1 cellular context compared by ENCODE assay signal in the genomic region with DNA sequence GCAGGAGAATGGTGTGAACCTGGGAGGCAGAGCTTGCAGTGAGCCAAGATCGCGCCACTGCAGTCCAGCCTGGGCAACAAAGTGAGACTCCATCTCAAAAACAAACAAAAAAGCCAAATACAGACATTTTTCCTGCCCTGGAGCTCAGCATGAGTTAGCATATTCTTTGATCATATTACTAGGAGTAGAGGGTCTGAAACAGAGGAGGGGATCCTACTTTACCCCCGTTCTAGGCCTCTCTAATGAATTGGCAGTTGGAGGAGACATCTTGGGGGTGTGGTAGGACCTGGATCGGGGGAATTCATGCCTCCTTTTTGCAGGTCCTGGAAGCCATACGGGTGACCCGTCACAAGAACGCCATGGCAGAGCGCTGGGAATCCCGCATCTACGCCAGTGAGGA.
TF ChIP-seq lines count a peak whose summit lies in the region.

No MANE protein-coding gene starts in this region.

TF ChIP-seq in SK-N-SH, 30 proteins besides CTCF, POLR2A, EP300 and RAD21 (continued from another document):
- TF ChIP-seq, protein P1, sequence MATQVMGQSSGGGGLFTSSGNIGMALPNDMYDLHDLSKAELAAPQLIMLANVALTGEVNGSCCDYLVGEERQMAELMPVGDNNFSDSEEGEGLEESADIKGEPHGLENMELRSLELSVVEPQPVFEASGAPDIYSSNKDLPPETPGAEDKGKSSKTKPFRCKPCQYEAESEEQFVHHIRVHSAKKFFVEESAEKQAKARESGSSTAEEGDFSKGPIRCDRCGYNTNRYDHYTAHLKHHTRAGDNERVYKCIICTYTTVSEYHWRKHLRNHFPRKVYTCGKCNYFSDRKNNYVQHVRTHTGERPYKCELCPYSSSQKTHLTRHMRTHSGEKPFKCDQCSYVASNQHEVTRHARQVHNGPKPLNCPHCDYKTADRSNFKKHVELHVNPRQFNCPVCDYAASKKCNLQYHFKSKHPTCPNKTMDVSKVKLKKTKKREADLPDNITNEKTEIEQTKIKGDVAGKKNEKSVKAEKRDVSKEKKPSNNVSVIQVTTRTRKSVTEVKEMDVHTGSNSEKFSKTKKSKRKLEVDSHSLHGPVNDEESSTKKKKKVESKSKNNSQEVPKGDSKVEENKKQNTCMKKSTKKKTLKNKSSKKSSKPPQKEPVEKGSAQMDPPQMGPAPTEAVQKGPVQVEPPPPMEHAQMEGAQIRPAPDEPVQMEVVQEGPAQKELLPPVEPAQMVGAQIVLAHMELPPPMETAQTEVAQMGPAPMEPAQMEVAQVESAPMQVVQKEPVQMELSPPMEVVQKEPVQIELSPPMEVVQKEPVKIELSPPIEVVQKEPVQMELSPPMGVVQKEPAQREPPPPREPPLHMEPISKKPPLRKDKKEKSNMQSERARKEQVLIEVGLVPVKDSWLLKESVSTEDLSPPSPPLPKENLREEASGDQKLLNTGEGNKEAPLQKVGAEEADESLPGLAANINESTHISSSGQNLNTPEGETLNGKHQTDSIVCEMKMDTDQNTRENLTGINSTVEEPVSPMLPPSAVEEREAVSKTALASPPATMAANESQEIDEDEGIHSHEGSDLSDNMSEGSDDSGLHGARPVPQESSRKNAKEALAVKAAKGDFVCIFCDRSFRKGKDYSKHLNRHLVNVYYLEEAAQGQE (IDR thresholded peaks at IDR 0.05; ENCODE audit: low read depth, low read length) = no peak
- no peak for TF ChIP-seq TCF12 (IDR thresholded peaks at IDR 0.05)
- no peak for TF ChIP-seq CHD2 (IDR thresholded peaks at IDR 0.05; ENCODE audit: low read length, partially characterized antibody)
- TF ChIP-seq RFX5 (IDR thresholded peaks at IDR 0.05; ENCODE audit: low read length) = no peak
